26 cellular contexts compared by ENCODE assay signal in the genomic region with DNA sequence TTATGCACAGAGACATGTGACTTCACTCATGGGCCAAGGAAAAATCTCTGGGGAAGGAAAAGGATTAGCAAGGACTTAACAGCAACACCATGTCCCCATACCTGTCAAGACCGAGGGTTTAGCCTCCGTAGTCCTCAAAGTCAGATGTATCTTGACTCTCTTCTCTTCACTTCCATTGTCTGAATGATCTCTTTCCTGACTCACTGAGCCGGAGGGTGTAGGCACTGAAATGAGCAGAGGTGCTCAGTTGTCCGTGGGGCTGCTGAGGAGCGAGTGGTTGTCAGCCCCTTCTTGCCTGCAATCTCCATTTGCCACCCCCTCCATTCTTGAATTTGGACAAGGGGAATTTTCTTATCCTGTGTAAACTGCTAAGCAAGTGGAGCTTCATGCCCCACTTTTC. TPM values are rescaled to one million over a fixed set of nuclear protein-coding genes. Genes with fewer than 3 reads are reported as not detected.
A peak's percentile ranks its signal among the peaks of the same experiment; 100 is the strongest.
DNase-seq lines count a peak whose midpoint lies in the region; ATAC-seq, FAIRE-seq and TF ChIP-seq lines count a peak whose summit lies in the region.
"Had no signal": no experiment of that assay in that cellular context is flagged by ENCODE, and none has a peak within 500 bp of the region (broad histone marks: within the 10 kb centered on the region; RNA-seq: fewer than 3 reads in every experiment).

No MANE protein-coding gene starts in this region.

- dilution Hi-C loops in keratinocyte (cut with MboI; ENCODE audit: extremely low pct_ligation_motif_present, low sequenced_read_pairs): loop anchor here (25.0 kb wide), 1 partner anchor 141 kb away; no protein-coding TSS in a partner anchor

- H3K4me2 ChIP-seq in keratinocyte (ENCODE audit: control insufficient read depth, extremely low read depth, insufficient read depth, low read depth, low read length): no peak overlapping the region

- H3K9ac ChIP-seq in colonic mucosa (ENCODE audit: low read depth in 2 of 2, low read length in 2 of 2) (no peak overlapping the region), keratinocyte (ENCODE audit: control insufficient read depth, extremely low read depth, insufficient read depth, low read length) (no peak overlapping the region)

- H4K20me1 ChIP-seq in keratinocyte (ENCODE audit: control insufficient read depth, extremely low read depth, insufficient read depth, low read length): no peaks in the 10 kb centered on the region

- TF ChIP-seq CTCF in colonic mucosa (IDR thresholded peaks at IDR 0.05): no peak
- TF ChIP-seq CTCF in keratinocyte (optimal IDR thresholded peaks at IDR 0.05 in 1 of 3, IDR thresholded peaks at IDR 0.05 in 1 of 3, conservative IDR thresholded peaks at IDR 0.05 in 1 of 3; ENCODE audit: extremely low read depth in 1 of 3, insufficient read depth in 2 of 3, low read length in 3 of 3): no peak
- TF ChIP-seq CTCF in spleen (IDR thresholded peaks at IDR 0.05 in 8 of 11, conservative IDR thresholded peaks at IDR 0.05 in 3 of 11): no peak

- H3K9me3 ChIP-seq in colonic mucosa: no peaks in the 10 kb centered on the region
- H3K9me3 ChIP-seq in keratinocyte (ENCODE audit: control insufficient read depth, low read depth, low read length): no peaks in the 10 kb centered on the region
- no peaks in the 10 kb centered on the region for H3K9me3 ChIP-seq in spleen
- no peaks in the 10 kb centered on the region for H3K9me3 ChIP-seq in MG63
- H3K9me3 ChIP-seq: BE2C had no signal

- H3K79me2 ChIP-seq in keratinocyte (ENCODE audit: control insufficient read depth, insufficient read depth, low read length): no peaks in the 10 kb centered on the region

- no peak overlapping the region for H2AFZ ChIP-seq in keratinocyte (ENCODE audit: control insufficient read depth, low read length)

- 86 to 94% (median 92%) methylated on average over 5 of the region's 5 CpGs for WGBS in spleen, 5 donors

- H3K4me1 ChIP-seq in colonic mucosa: no peaks in the 10 kb centered on the region
- H3K4me1 ChIP-seq in keratinocyte (ENCODE audit: control insufficient read depth, extremely low read depth, insufficient read depth, low read length): peaks cover 7% of the 10 kb centered on the region
- H3K4me1 ChIP-seq in spleen: no peaks in the 10 kb centered on the region
- H3K4me1 ChIP-seq: BE2C had no signal

- H3K27me3 ChIP-seq in colonic mucosa (no peaks in the 10 kb centered on the region), keratinocyte (ENCODE audit: control insufficient read depth, extremely low read depth, insufficient read depth, low read length) (no peaks in the 10 kb centered on the region), spleen (replicated peaks in 1 of 7) (peaks cover 0 to 34% (median 0%) of the 10 kb centered on the region in 7 donors), MG63 (peaks cover 23% of the 10 kb centered on the region)

- H3K27ac ChIP-seq in colonic mucosa (no peak overlapping the region), keratinocyte (ENCODE audit: control insufficient read depth, insufficient read depth, low read length) (no peak overlapping the region), spleen (no peak overlapping the region)
- H3K27ac ChIP-seq: HL-60 had no signal

- H3K4me3 ChIP-seq in colonic mucosa (no peak overlapping the region), keratinocyte (ENCODE audit: control insufficient read depth in 2 of 3, extremely low read depth in 1 of 3, insufficient read depth in 2 of 3, low read depth in 1 of 3, low read length in 3 of 3) (no peak overlapping the region), spleen (no peak overlapping the region), MG63 (no peak overlapping the region)
- H3K4me3 ChIP-seq: GM12878 had no signal

- no peak for ATAC-seq in HG03457 (IDR thresholded peaks at IDR 0.05; ENCODE audit: unreplicated experiment)
- ATAC-seq: GM12878, HepG2 had no signal

- FAIRE-seq in keratinocyte (lab: Jason Lieb, UNC): peak; percentile 46
- FAIRE-seq: A204.1, GM12878, GM19239, H54, HepG2, HTR-8/SVneo had no signal

- TF ChIP-seq POLR2A in spleen (IDR thresholded peaks at IDR 0.05): no peak

- no peaks in the 10 kb centered on the region for H3K9me1 ChIP-seq in keratinocyte (ENCODE audit: control insufficient read depth, extremely low read depth, insufficient read depth, low read length)

- intact Hi-C loops in colonic mucosa (cut with DNase I): no loop called here
- intact Hi-C loops in spleen (cut with DNase I; ENCODE audit: low total_unique reads): no loop called here

- H3K36me3 ChIP-seq in colonic mucosa: no peaks in the 10 kb centered on the region
- no peaks in the 10 kb centered on the region for H3K36me3 ChIP-seq in keratinocyte (ENCODE audit: control insufficient read depth in 2 of 2, extremely low read depth in 1 of 2, insufficient read depth in 2 of 2, low read length in 2 of 2)
- H3K36me3 ChIP-seq in spleen: no peaks in the 10 kb centered on the region
- no peaks in the 10 kb centered on the region for H3K36me3 ChIP-seq in MG63
- H3K36me3 ChIP-seq: BE2C had no signal

- DNase-seq in NCI-H69 (lab: John Stamatoyannopoulos, UW) (peak; percentile 77), colonic mucosa (peak; percentile 3), keratinocyte (ENCODE audit: low read depth, low spot score) (no peak), spleen (peak; percentile 24), MG63 (no peak), NCI-H1694 (lab: John Stamatoyannopoulos, UW) (no peak)
- DNase-seq: ACHN; BE2C; C1 segment of cervical spinal cord; CD4-positive, CD25-positive, alpha-beta regulatory T cell; CD8-positive, alpha-beta memory T cell; DMS 273 treated with DMSO at 0.1 percent for 48 hours; DMS53; DND-41; EL; HCEC 1CT had no signal

RNA-seq across cellular contexts. Expression of a gene that starts 17.6 kb away (rescaled TPM):
- total RNA-seq in colonic mucosa (10 to 100 TPM; 29.8 to 68.2 TPM), spleen (10 to 100 TPM; 10.3 to 67.1 (median 42.4) TPM)
- polyA plus RNA-seq in keratinocyte (14.0 to 613 TPM (median 124 TPM) in 3 replicates), spleen (10 to 100 TPM; 42.4 to 45.9 (median 44.5) TPM)
- polyA plus RNA-seq in keratinocyte (2011; ENCODE audit: low read depth): 62.7 TPM
- 187 and 211 TPM in 2 replicates for polyA plus RNA-seq in keratinocyte (2011; cell fraction: cytosol; rRNA removed)
- 167 and 274 TPM in 2 replicates for polyA plus RNA-seq in keratinocyte (2011; cell fraction: nucleus; rRNA removed)
- polyA plus RNA-seq in keratinocyte (2012; ENCODE audit: low replicate concordance): 17.6 and 308 TPM in 2 replicates
- 3.3 to 151 TPM (median 22.5 TPM) in 3 replicates for polyA minus RNA-seq in keratinocyte
- 101 TPM for polyA minus RNA-seq in keratinocyte (2011; cell fraction: cytosol; rRNA and poly(A)+ RNA removed)
- polyA minus RNA-seq in keratinocyte (2011; cell fraction: nucleus; rRNA and poly(A)+ RNA removed): 56.7 and 94.6 TPM in 2 replicates
- 0.76 TPM in 1 of 2 replicates, not detected in the other for total RNA-seq in MG63 (2014; rRNA removed; shearing (Covaris generic); ENCODE audit: low replicate concordance)
- total RNA-seq: CD4-positive, CD25-positive, alpha-beta regulatory T cell; CD8-positive, alpha-beta memory T cell; G401; GM12878; HepG2 had no signal
- polyA plus RNA-seq: CD4-positive, CD25-positive, alpha-beta regulatory T cell; CD8-positive, alpha-beta memory T cell; HepG2; IgD-negative memory B cell had no signal

Comparison
In these comparisons a context has a peak if more than half of its experiments do, and no peak if none do; other contexts are left out.
1. DNase-seq: peak in NCI-H69 (single experiment), colonic mucosa (single experiment) and spleen (single experiment); none in keratinocyte (single experiment), MG63 (single experiment) and NCI-H1694 (single experiment).